Comparison of ENCODE assay signal across 8 cellular contexts in the genomic region with DNA sequence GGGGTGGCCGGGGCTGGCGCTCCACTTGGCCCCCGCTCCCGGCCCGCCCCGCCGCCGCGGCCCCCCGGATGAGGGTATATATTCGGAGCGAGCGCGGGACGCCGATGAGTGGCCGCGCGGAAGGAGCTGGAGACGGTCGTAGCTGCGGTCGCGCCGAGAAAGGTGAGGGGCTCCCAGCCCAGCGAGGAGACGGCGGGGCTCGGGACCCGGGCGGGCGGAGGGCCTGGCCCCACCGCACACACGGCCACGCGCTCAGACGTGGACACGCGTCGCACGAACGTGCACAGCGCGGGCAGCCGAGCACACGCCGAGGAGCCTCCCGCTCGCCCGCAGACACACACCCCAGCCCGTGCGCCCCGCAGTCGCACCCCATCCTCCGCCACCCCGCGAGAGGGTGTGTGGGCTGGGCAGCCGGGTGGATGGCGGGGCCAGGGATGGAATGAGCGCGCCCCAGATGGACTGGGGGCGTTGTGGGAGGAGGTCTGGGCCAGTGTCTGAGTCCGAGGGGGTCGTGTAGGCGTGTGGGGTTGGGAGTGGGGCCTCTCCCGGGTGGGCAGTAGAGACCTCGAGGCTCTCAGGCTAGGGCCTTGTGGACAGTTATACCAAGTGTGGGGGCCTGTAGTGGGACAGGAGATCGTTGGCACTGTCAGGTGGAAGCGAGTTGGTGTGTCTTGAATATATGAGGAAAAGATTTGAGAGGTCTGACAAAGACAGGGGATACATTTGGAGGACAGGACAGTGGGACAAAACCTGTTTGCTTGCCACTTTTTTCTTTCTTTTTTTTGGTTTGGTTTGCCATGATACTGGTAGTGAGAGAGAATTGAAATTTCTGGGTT. TPM values are rescaled to one million over a fixed set of nuclear protein-coding genes. Genes with fewer than 3 reads are reported as not detected.
A peak's percentile ranks its signal among the peaks of the same experiment; 100 is the strongest.
DNase-seq lines count a peak whose midpoint lies in the region; ATAC-seq, FAIRE-seq and TF ChIP-seq lines count a peak whose summit lies in the region.

Gene UAP1 (plus strand): TSS at position 107 of the 836 bp plus-strand sequence. CDS start 4,347 bp downstream, outside the sequence.

- intact Hi-C loops in MCF 10A (cut with micrococcal nuclease), result loop anchor here (1.0 to 5.0 kb wide), 4 partner anchors 20 to 64 kb away; no protein-coding TSS in a partner anchor

- H3K4me3 Mint-ChIP-seq in activated CD4-positive, alpha-beta T cell treated with anti-CD3 and anti-CD28 coated beads, Interleukin-2, amount 10 ng/mL, durations not matched to agents 7 days and 5 days, result peak within 1 kb of the TSS; percentile 88
- peak within 1 kb of the TSS; percentile 82 for H3K4me3 Mint-ChIP-seq in MCF 10A (ENCODE audit: unreplicated experiment)

- H3K79me2 ChIP-seq in keratinocyte (ENCODE audit: control insufficient read depth, insufficient read depth, low read length) (peaks cover 53% of the 10 kb centered on the region), smooth muscle cell (ENCODE audit: low read depth) (peaks cover 45% of the 10 kb centered on the region)

- TF ChIP-seq CTCF in MCF 10A (IDR thresholded peaks at IDR 0.05; ENCODE audit: unreplicated experiment) (no peak), keratinocyte (optimal IDR thresholded peaks at IDR 0.05 in 1 of 3, IDR thresholded peaks at IDR 0.05 in 1 of 3, conservative IDR thresholded peaks at IDR 0.05 in 1 of 3; ENCODE audit: extremely low read depth in 1 of 3, insufficient read depth in 2 of 3, low read length in 3 of 3) (peak in 1 of 3 experiments; percentile 0), smooth muscle cell (IDR thresholded peaks at IDR 0.05; ENCODE audit: borderline replicate concordance, insufficient read depth, poor library complexity, severe bottlenecking) (no peak)

- H3K9me3 ChIP-seq in keratinocyte (ENCODE audit: control insufficient read depth, low read depth, low read length) (no peaks in the 10 kb centered on the region), smooth muscle cell (replicated peaks; ENCODE audit: low read depth) (no peaks in the 10 kb centered on the region)

- DNase-seq in activated CD4-positive, alpha-beta T cell treated with anti-CD3 and anti-CD28 coated beads, Interleukin-2, amount 10 ng/mL, durations not matched to agents 7 days and 5 days, result no peak
- DNase-seq in activated CD4-positive, alpha-beta T cell treated with anti-CD3 and anti-CD28 coated beads, Interleukin-2, amount 50 U/mL, for 1 hour, result no peak
- DNase-seq in NCI-H69 (lab: John Stamatoyannopoulos, UW) (peak; percentile 59), MCF 10A (ENCODE audit: unreplicated experiment) (no peak), keratinocyte (ENCODE audit: low read depth, low spot score) (no peak), smooth muscle cell (lab: John Stamatoyannopoulos, UW; ENCODE audit: unreplicated experiment) (peak; percentile 40), COLO829 (ENCODE audit: low spot score) (no peak)

- H3F3A ChIP-seq in smooth muscle cell (ENCODE audit: low read depth), result no peaks in the 10 kb centered on the region

- no peaks in the 10 kb centered on the region for H3K9me1 ChIP-seq in keratinocyte (ENCODE audit: control insufficient read depth, extremely low read depth, insufficient read depth, low read length)

- H3K36me3 ChIP-seq in keratinocyte (ENCODE audit: control insufficient read depth in 2 of 2, extremely low read depth in 1 of 2, insufficient read depth in 2 of 2, low read length in 2 of 2) (peaks cover 9 to 15% of the 10 kb centered on the region in 2 experiments), smooth muscle cell (ENCODE audit: low read depth) (no peaks in the 10 kb centered on the region)

- H3K27me3 ChIP-seq in keratinocyte (ENCODE audit: control insufficient read depth, extremely low read depth, insufficient read depth, low read length) (no peaks in the 10 kb centered on the region), smooth muscle cell (ENCODE audit: low read depth) (no peaks in the 10 kb centered on the region)

- H4K20me1 ChIP-seq in keratinocyte (ENCODE audit: control insufficient read depth, extremely low read depth, insufficient read depth, low read length) (peaks cover 4% of the 10 kb centered on the region), smooth muscle cell (ENCODE audit: low read depth) (peaks cover 48% of the 10 kb centered on the region)

- H3K4me2 ChIP-seq in keratinocyte (ENCODE audit: control insufficient read depth, extremely low read depth, insufficient read depth, low read depth, low read length) (peak within 1 kb of the TSS; percentile 96), smooth muscle cell (peak within 1 kb of the TSS; percentile 88)

- peak; percentile 23 for ATAC-seq in HG02610 (IDR thresholded peaks at IDR 0.05; ENCODE audit: unreplicated experiment)

- CTCF ChIA-PET in activated CD4-positive, alpha-beta T cell treated with anti-CD3 and anti-CD28 coated beads, Interleukin-2, amount 10 ng/mL, durations not matched to agents 7 days and 5 days (lab: Charles Lee), result no interaction called here
- CTCF ChIA-PET in MCF 10A (lab: Yijun Ruan, JAX), result interaction anchor here (1.0 to 1.6 kb wide), 3 partner anchors 16 to 152 kb away, joined by 3 read pairs; no protein-coding TSS in a partner anchor

- H3K36me3 Mint-ChIP-seq in activated CD4-positive, alpha-beta T cell treated with anti-CD3 and anti-CD28 coated beads, Interleukin-2, amount 10 ng/mL, durations not matched to agents 7 days and 5 days (ENCODE audit: low read depth), result peaks cover under 1% of the 10 kb centered on the region
- peaks cover 31% of the 10 kb centered on the region for H3K36me3 Mint-ChIP-seq in MCF 10A (ENCODE audit: insufficient read depth, unreplicated experiment)

- 1% methylated on average over 20 of the region's 69 CpGs for WGBS in smooth muscle cell (ENCODE audit: low lambda C conversion rate)

- no peak for FAIRE-seq in keratinocyte (lab: Jason Lieb, UNC)

- H3K4me1 Mint-ChIP-seq in activated CD4-positive, alpha-beta T cell treated with anti-CD3 and anti-CD28 coated beads, Interleukin-2, amount 10 ng/mL, durations not matched to agents 7 days and 5 days, result peaks cover 31% of the 10 kb centered on the region
- H3K4me1 Mint-ChIP-seq in MCF 10A (ENCODE audit: insufficient read depth, unreplicated experiment), result peaks cover 44% of the 10 kb centered on the region

- H3K4me1 ChIP-seq in keratinocyte (ENCODE audit: control insufficient read depth, extremely low read depth, insufficient read depth, low read length) (peaks cover 34% of the 10 kb centered on the region), smooth muscle cell (ENCODE audit: low read depth) (peaks cover 14% of the 10 kb centered on the region)

- dilution Hi-C loops in keratinocyte (cut with MboI; ENCODE audit: extremely low pct_ligation_motif_present, low sequenced_read_pairs), result no loop called here

- peaks cover 4% of the 10 kb centered on the region for H3K9me3 Mint-ChIP-seq in activated CD4-positive, alpha-beta T cell treated with anti-CD3 and anti-CD28 coated beads, Interleukin-2, amount 10 ng/mL, durations not matched to agents 7 days and 5 days
- H3K9me3 Mint-ChIP-seq in MCF 10A (ENCODE audit: unreplicated experiment), result no peaks in the 10 kb centered on the region

- H3K9ac ChIP-seq in keratinocyte (ENCODE audit: control insufficient read depth, extremely low read depth, insufficient read depth, low read length), result peak within 1 kb of the TSS; percentile 90
- peak within 1 kb of the TSS; percentile 84 for H3K9ac ChIP-seq in smooth muscle cell (ENCODE audit: low read depth)

- H3K4me3 ChIP-seq in keratinocyte (ENCODE audit: control insufficient read depth in 2 of 3, extremely low read depth in 1 of 3, insufficient read depth in 2 of 3, low read depth in 1 of 3, low read length in 3 of 3), result peak within 1 kb of the TSS; percentile 95 to 99 (median 98)
- peak within 1 kb of the TSS; percentile 92 for H3K4me3 ChIP-seq in smooth muscle cell

- H2AFZ ChIP-seq in keratinocyte (ENCODE audit: control insufficient read depth, low read length) (peak within 1 kb of the TSS; percentile 12), smooth muscle cell (ENCODE audit: low read depth) (no peak within 1 kb of the TSS)

- no TSS peak for BruUV-seq in MCF 10A (replicated peaks; lab: Mats Ljungman, UMichigan)

- POLR2A ChIA-PET in activated CD4-positive, alpha-beta T cell treated with anti-CD3 and anti-CD28 coated beads, Interleukin-2, amount 10 ng/mL, durations not matched to agents 7 days and 5 days (lab: Charles Lee), result interaction anchor here (0.6 kb wide), 1 partner anchor 604 kb away, joined by 3 read pairs; no protein-coding TSS in a partner anchor
- POLR2A ChIA-PET in MCF 10A (lab: Yijun Ruan, JAX), result interaction anchor here (0.6 to 7.4 kb wide), 22 partner anchors 10 to 558 kb away, joined by 3 to 245 read pairs (median 4); partner anchors contain the start of genes C1orf226 and UHMK1

- peak within 1 kb of the TSS; percentile 89 for H3K27ac ChIP-seq in keratinocyte (ENCODE audit: control insufficient read depth, insufficient read depth, low read length)
- peak within 1 kb of the TSS; percentile 90 for H3K27ac ChIP-seq in smooth muscle cell (ENCODE audit: low read depth)

- peaks cover 3% of the 10 kb centered on the region for H3K27me3 Mint-ChIP-seq in activated CD4-positive, alpha-beta T cell treated with anti-CD3 and anti-CD28 coated beads, Interleukin-2, amount 10 ng/mL, durations not matched to agents 7 days and 5 days
- H3K27me3 Mint-ChIP-seq in MCF 10A (ENCODE audit: insufficient read depth, unreplicated experiment), result no peaks in the 10 kb centered on the region

- H3K27ac Mint-ChIP-seq in activated CD4-positive, alpha-beta T cell treated with anti-CD3 and anti-CD28 coated beads, Interleukin-2, amount 10 ng/mL, durations not matched to agents 7 days and 5 days, result peak within 1 kb of the TSS; percentile 97
- H3K27ac Mint-ChIP-seq in MCF 10A (ENCODE audit: low read depth, unreplicated experiment), result peak within 1 kb of the TSS; percentile 91

RNA-seq across cellular contexts. Expression of gene UAP1, which starts in this region (rescaled TPM):
- total RNA-seq in activated CD4-positive, alpha-beta T cell treated with anti-CD3 and anti-CD28 coated beads, Interleukin-2, amount 10 ng/mL, durations not matched to agents 7 days and 5 days, result 10 to 100 TPM; 10.9 to 12.3 TPM
- 479 and 542 TPM in 2 replicates for total RNA-seq in MCF 10A (2022)
- polyA plus RNA-seq in keratinocyte, result 81.8 to 150 TPM (median 129 TPM) in 3 replicates
- 82.3 TPM for polyA plus RNA-seq in keratinocyte (2011; ENCODE audit: low read depth)
- polyA plus RNA-seq in keratinocyte (2011; cell fraction: cytosol; rRNA removed), result 72.4 and 143 TPM in 2 replicates
- 115 and 150 TPM in 2 replicates for polyA plus RNA-seq in keratinocyte (2011; cell fraction: nucleus; rRNA removed)
- polyA plus RNA-seq in keratinocyte (2012; ENCODE audit: low replicate concordance), result 89.8 and 128 TPM in 2 replicates
- polyA minus RNA-seq in keratinocyte, result 27.7 to 125 TPM (median 59.1 TPM) in 3 replicates
- 67.5 TPM for polyA minus RNA-seq in keratinocyte (2011; cell fraction: cytosol; rRNA and poly(A)+ RNA removed)
- polyA minus RNA-seq in keratinocyte (2011; cell fraction: nucleus; rRNA and poly(A)+ RNA removed), result 75.2 and 120 TPM in 2 replicates
- total RNA-seq in smooth muscle cell, result 83.8 and 92.4 TPM in 2 replicates
- polyA plus RNA-seq in smooth muscle cell, result 57.4 and 64.2 TPM in 2 replicates

Comparison
In these comparisons a context has a peak if more than half of its experiments do, and no peak if none do; other contexts are left out.
1. DNase-seq: peak in NCI-H69 (single experiment) and smooth muscle cell (single experiment); none in activated CD4-positive, alpha-beta T cell treated with anti-CD3 and anti-CD28 coated beads, Interleukin-2, amount 10 ng/mL, durations not matched to agents 7 days and 5 days (single experiment), activated CD4-positive, alpha-beta T cell treated with anti-CD3 and anti-CD28 coated beads, Interleukin-2, amount 50 U/mL, for 1 hour (single experiment), MCF 10A (single experiment), keratinocyte (single experiment) and COLO829 (single experiment).